In genomic region chr9:123468541-123468940, GRCh38 we compare ENCODE assay signal across 1 cellular context.
TF ChIP-seq lines count a peak whose summit lies in the region.

No MANE protein-coding gene starts in this region.

TF ChIP-seq in liver, 16 proteins besides CTCF, POLR2A, EP300 and RAD21 (continued from another document):
- TF ChIP-seq REST (IDR thresholded peaks at IDR 0.05) = no peak
- no peak for TF ChIP-seq FOXA1 (IDR thresholded peaks at IDR 0.05)
- no peak for TF ChIP-seq YY1 (IDR thresholded peaks at IDR 0.05)
- no peak for TF ChIP-seq FOXA2 (IDR thresholded peaks at IDR 0.05)
- no peak for TF ChIP-seq EGR1 (IDR thresholded peaks at IDR 0.05; ENCODE audit: low read depth in 2 of 2)
- TF ChIP-seq RXRA (IDR thresholded peaks at IDR 0.05) = no peak
- TF ChIP-seq GABPA (IDR thresholded peaks at IDR 0.05 in 1 of 2, conservative IDR thresholded peaks at IDR 0.05 in 1 of 2) = no peak
- TF ChIP-seq, protein P1, sequence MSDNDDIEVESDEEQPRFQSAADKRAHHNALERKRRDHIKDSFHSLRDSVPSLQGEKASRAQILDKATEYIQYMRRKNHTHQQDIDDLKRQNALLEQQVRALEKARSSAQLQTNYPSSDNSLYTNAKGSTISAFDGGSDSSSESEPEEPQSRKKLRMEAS (IDR thresholded peaks at IDR 0.05) = no peak
- TF ChIP-seq, protein P2, sequence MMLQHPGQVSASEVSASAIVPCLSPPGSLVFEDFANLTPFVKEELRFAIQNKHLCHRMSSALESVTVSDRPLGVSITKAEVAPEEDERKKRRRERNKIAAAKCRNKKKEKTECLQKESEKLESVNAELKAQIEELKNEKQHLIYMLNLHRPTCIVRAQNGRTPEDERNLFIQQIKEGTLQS (IDR thresholded peaks at IDR 0.05) = no peak
- no peak for TF ChIP-seq SP1 (IDR thresholded peaks at IDR 0.05)
- TF ChIP-seq HNF4A (conservative IDR thresholded peaks at IDR 0.05) = no peak
- no peak for TF ChIP-seq JUND (IDR thresholded peaks at IDR 0.05)
TF ChIP-seq in liver: peak in this region for 0.
